Comparison of ENCODE assay signal across 1 cellular context in the genomic region with DNA sequence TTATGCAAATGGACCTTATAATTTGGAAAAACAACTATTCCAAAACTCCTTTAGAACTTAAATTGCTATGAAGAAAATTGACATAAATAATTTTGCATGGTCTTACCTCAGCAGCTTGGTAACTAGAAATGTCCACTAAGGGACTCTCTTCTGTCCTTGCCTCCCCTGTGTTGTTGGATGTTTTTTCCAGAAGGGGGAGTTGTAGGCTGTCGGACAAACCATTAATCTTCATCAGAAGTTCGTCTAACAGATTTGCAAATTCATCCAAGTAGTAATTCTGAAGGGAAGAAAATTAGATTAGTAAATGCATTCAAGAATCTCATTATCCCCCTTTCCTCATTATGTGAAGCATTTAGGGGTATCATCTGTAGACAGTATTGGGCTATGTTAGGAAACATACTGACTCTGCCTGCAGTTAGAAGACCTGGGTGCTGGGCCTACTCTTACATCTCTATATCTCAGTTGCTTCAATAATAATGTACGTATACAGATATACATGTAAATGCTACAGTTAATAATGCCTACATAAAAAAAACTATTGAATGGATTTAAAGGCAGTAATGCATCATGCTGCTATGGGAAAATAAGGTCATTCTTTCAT.
TF ChIP-seq lines count a peak whose summit lies in the region.

No MANE protein-coding gene starts in this region.

TF ChIP-seq in HepG2, 621 proteins besides CTCF, POLR2A, EP300 and RAD21 (continued from another document):
- TF ChIP-seq KDM5A (IDR thresholded peaks at IDR 0.05; ENCODE audit: borderline replicate concordance, low read length): no peak
- no peak for TF ChIP-seq RNF219 (CRISPR knock-in tag; IDR thresholded peaks at IDR 0.05)
- no peak for TF ChIP-seq ZNF775 (CRISPR knock-in tag; IDR thresholded peaks at IDR 0.05; ENCODE audit: borderline replicate concordance)
- no peak for TF ChIP-seq MIER2 (CRISPR knock-in tag; IDR thresholded peaks at IDR 0.05)
- TF ChIP-seq ZNF501 (CRISPR knock-in tag; IDR thresholded peaks at IDR 0.05): no peak
- TF ChIP-seq ZNF350 (CRISPR knock-in tag; IDR thresholded peaks at IDR 0.05; ENCODE audit: borderline replicate concordance, low read depth): no peak
